In the genomic region with DNA sequence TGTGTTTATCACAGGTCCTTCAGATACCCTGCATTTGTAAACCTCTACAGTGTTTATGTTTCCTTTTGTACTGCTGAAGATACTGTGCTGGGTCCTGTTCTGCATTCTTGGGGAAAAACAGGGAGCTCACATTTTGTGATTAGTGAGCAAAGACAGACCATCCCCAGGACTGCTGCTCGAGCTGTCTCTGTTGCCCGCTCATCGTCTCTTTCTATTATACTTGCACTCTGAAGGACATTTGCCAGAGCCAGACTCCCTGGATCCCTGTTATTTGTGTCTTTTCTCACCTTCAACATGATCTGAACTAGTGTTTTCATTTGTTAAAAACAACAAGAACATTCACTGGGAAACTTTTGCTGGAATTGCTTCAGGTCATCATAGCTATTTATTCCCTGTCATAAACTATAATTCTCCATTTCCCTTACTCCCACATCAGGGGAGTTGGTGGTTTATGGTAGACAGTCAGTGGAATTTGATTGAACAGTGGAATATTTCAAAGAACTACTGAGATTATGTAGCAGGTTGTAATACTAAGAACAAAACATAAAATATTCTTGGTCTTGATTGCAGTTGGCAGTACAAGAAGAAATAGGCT, we compare ENCODE assay signal across 35 cellular contexts. TPM values are rescaled to one million over a fixed set of nuclear protein-coding genes. Genes with fewer than 3 reads are reported as not detected.
"Had no signal": no experiment of that assay in that cellular context is flagged by ENCODE, and none has a peak within 500 bp of the region (broad histone marks: within the 10 kb centered on the region; RNA-seq: fewer than 3 reads in every experiment).

No MANE protein-coding gene starts in this region.

- H3K9me3 ChIP-seq: left lung, lower lobe of right lung, neutrophil, pancreas, prostate gland, sigmoid colon, suprapubic skin, tibial nerve had no signal

- H3K4me3 Mint-ChIP-seq: activated naive CD4-positive, alpha-beta T cell treated with anti-CD3 and anti-CD28 coated beads for 36 hours; activated naive CD8-positive, alpha-beta T cell treated with anti-CD3 and anti-CD28 coated beads for 36 hours; activated T-helper 1 cell treated with anti-CD3 and anti-CD28 coated beads, Interleukin-12 subunit alpha, Interleukin-12 subunit beta, Interleukin-2, Interleukin-4 antibody, amounts not matched to agents 30 ng/mL and 10 ng/mL and 1 ng/mL, durations not matched to agents 14 hours and 24 hours and 36 hours; effector memory CD8-positive, alpha-beta T cell; immature natural killer cell; nephron progenitor cell had no signal

- DNase-seq: activated CD4-positive, alpha-beta T cell treated with anti-CD3 and anti-CD28 coated beads for 48 hours; activated CD4-positive, alpha-beta T cell treated with anti-CD3 and anti-CD28 coated beads, Interleukin-2, amount 50 U/mL, for 48 hours; activated CD8-positive, alpha-beta memory T cell treated with anti-CD3 and anti-CD28 coated beads, Interleukin-2, amount 50 U/mL, for 4 hours; activated effector memory CD4-positive, alpha-beta T cell treated with anti-CD3 and anti-CD28 coated beads, Interleukin-2, amount 50 U/mL, for 16 hours; activated naive CD4-positive, alpha-beta T cell treated with anti-CD3 and anti-CD28 coated beads for 36 hours; activated naive CD8-positive, alpha-beta T cell treated with anti-CD3 and anti-CD28 coated beads for 36 hours; activated T-cell treated with anti-CD3 and anti-CD28 coated beads, Interleukin-2, amount 50 U/mL, for 1 hour; amniotic stem cell; brain microvascular endothelial cell; cortex of kidney; effector memory CD8-positive, alpha-beta T cell; foreskin fibroblast; heart left ventricle; hypothalamus; immature natural killer cell; left lung; lower lobe of right lung; mesenchymal stem cell; nephron progenitor cell; pancreas; sigmoid colon; small intestine; stimulated activated naive CD4-positive, alpha-beta T cell; WERI-Rb-1 had no signal

- H3K36me3 Mint-ChIP-seq: activated naive CD8-positive, alpha-beta T cell treated with anti-CD3 and anti-CD28 coated beads for 36 hours; immature natural killer cell had no signal

- FAIRE-seq: astrocyte, endothelial cell of umbilical vein, pancreas, small intestine, TTC549, urothelium cell line had no signal

- H3K27ac ChIP-seq: brain microvascular endothelial cell, heart left ventricle, left lung, lower lobe of right lung, neutrophil, pancreas, prostate gland, sigmoid colon, suprapubic skin, WERI-Rb-1 had no signal

- H3K27ac Mint-ChIP-seq: activated naive CD4-positive, alpha-beta T cell treated with anti-CD3 and anti-CD28 coated beads for 36 hours; activated naive CD8-positive, alpha-beta T cell treated with anti-CD3 and anti-CD28 coated beads for 36 hours; activated T-helper 1 cell treated with anti-CD3 and anti-CD28 coated beads, Interleukin-12 subunit alpha, Interleukin-12 subunit beta, Interleukin-2, Interleukin-4 antibody, amounts not matched to agents 30 ng/mL and 10 ng/mL and 1 ng/mL, durations not matched to agents 14 hours and 24 hours and 36 hours; effector memory CD8-positive, alpha-beta T cell; immature natural killer cell; nephron progenitor cell had no signal

- H3K4me1 ChIP-seq: left lung, lower lobe of right lung, pancreas, prostate gland, sigmoid colon had no signal

- H3K36me3 ChIP-seq: left lung, lower lobe of right lung, neutrophil, pancreas, prostate gland, sigmoid colon, WERI-Rb-1 had no signal

- H3K4me3 ChIP-seq: heart left ventricle, left lung, lower lobe of right lung, pancreas, prostate gland, sigmoid colon, suprapubic skin, tibial nerve had no signal

- H3K9me3 Mint-ChIP-seq: activated naive CD4-positive, alpha-beta T cell treated with anti-CD3 and anti-CD28 coated beads for 36 hours; activated naive CD8-positive, alpha-beta T cell treated with anti-CD3 and anti-CD28 coated beads for 36 hours; activated T-helper 1 cell treated with anti-CD3 and anti-CD28 coated beads, Interleukin-12 subunit alpha, Interleukin-12 subunit beta, Interleukin-2, Interleukin-4 antibody, amounts not matched to agents 30 ng/mL and 10 ng/mL and 1 ng/mL, durations not matched to agents 14 hours and 24 hours and 36 hours; effector memory CD8-positive, alpha-beta T cell had no signal

- H3K4me1 Mint-ChIP-seq: activated naive CD8-positive, alpha-beta T cell treated with anti-CD3 and anti-CD28 coated beads for 36 hours; immature natural killer cell had no signal

- H3K27me3 ChIP-seq: brain microvascular endothelial cell, heart left ventricle, left lung, neutrophil, pancreas, sigmoid colon, suprapubic skin, tibial nerve had no signal

RNA-seq across cellular contexts. Expression of gene PRRX1, which starts 53.0 kb away (rescaled TPM):
- total RNA-seq: activated CD8-positive, alpha-beta memory T cell treated with anti-CD3 and anti-CD28 coated beads for 36 hours; activated naive CD4-positive, alpha-beta T cell treated with anti-CD3 and anti-CD28 coated beads for 36 hours; activated naive CD8-positive, alpha-beta T cell treated with anti-CD3 and anti-CD28 coated beads for 36 hours; activated T-helper 1 cell treated with anti-CD3 and anti-CD28 coated beads, Interleukin-12 subunit alpha, Interleukin-12 subunit beta, Interleukin-2, Interleukin-4 antibody, amounts not matched to agents 30 ng/mL and 10 ng/mL and 1 ng/mL, durations not matched to agents 14 hours and 24 hours and 36 hours; endothelial cell of umbilical vein; T-helper 1 cell treated with Interleukin-12 subunit alpha and Interleukin-12 subunit beta and Interleukin-4 antibody, amounts not matched to agents 30 ng/mL and 1 ng/mL, for 36 hours had no signal
- polyA plus RNA-seq: immature natural killer cell had no signal
